ENCODE assay signal across 1 cellular context in the genomic region with DNA sequence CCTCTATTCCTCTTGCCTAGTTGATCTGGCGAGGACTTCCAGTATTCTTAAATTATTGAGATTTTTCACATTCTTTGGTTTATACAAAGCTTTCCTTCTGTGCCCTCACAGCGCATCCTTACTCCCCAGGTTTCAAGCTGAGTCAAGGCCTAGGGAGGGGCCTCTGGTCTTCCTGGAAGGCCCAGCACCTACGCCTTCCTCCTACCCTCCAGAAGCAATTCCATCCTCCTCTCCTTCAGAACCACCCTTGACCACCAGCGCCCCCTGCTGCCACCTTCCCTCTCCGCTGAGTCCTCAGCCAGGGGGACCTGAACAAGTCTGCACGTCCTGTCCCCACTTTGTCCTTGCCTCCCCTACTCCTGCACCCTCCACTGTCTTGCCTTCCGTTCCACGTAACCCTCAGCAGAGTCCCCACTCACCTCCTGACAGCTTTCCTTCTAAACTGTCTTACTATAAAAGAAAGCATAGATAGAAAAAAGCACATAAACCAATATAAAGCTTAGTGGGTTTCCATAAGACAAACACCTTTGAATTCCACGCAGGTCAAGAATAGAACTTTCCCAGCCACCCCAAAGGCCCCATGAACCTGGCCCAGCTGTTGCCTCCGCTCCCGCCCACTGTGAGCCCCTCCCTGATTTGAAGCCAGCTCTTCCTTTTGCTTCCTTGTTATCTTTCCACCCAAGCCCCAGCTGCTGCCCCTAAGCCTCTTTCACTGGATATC.
TF ChIP-seq lines count a peak whose summit lies in the region.

No MANE protein-coding gene starts in this region.

TF ChIP-seq in HEK293, 187 proteins besides CTCF, POLR2A, EP300 and RAD21 (continued from another document):
- TF ChIP-seq, protein P1, sequence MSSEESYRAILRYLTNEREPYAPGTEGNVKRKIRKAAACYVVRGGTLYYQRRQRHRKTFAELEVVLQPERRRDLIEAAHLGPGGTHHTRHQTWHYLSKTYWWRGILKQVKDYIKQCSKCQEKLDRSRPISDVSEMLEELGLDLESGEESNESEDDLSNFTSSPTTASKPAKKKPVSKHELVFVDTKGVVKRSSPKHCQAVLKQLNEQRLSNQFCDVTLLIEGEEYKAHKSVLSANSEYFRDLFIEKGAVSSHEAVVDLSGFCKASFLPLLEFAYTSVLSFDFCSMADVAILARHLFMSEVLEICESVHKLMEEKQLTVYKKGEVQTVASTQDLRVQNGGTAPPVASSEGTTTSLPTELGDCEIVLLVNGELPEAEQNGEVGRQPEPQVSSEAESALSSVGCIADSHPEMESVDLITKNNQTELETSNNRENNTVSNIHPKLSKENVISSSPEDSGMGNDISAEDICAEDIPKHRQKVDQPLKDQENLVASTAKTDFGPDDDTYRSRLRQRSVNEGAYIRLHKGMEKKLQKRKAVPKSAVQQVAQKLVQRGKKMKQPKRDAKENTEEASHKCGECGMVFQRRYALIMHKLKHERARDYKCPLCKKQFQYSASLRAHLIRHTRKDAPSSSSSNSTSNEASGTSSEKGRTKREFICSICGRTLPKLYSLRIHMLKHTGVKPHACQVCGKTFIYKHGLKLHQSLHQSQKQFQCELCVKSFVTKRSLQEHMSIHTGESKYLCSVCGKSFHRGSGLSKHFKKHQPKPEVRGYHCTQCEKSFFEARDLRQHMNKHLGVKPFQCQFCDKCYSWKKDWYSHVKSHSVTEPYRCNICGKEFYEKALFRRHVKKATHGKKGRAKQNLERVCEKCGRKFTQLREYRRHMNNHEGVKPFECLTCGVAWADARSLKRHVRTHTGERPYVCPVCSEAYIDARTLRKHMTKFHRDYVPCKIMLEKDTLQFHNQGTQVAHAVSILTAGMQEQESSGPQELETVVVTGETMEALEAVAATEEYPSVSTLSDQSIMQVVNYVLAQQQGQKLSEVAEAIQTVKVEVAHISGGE (tag by site-specific recombination; conservative IDR thresholded peaks at IDR 0.05; ENCODE audit: low read depth), result peak; percentile 24; the same call in 1 of the 2 replicates
- TF ChIP-seq, protein P2, sequence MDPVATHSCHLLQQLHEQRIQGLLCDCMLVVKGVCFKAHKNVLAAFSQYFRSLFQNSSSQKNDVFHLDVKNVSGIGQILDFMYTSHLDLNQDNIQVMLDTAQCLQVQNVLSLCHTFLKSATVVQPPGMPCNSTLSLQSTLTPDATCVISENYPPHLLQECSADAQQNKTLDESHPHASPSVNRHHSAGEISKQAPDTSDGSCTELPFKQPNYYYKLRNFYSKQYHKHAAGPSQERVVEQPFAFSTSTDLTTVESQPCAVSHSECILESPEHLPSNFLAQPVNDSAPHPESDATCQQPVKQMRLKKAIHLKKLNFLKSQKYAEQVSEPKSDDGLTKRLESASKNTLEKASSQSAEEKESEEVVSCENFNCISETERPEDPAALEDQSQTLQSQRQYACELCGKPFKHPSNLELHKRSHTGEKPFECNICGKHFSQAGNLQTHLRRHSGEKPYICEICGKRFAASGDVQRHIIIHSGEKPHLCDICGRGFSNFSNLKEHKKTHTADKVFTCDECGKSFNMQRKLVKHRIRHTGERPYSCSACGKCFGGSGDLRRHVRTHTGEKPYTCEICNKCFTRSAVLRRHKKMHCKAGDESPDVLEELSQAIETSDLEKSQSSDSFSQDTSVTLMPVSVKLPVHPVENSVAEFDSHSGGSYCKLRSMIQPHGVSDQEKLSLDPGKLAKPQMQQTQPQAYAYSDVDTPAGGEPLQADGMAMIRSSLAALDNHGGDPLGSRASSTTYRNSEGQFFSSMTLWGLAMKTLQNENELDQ (tag by site-specific recombination; IDR thresholded peaks at IDR 0.05; ENCODE audit: low read depth), result no peak
- TF ChIP-seq ZNF132 (tag by site-specific recombination; IDR thresholded peaks at IDR 0.05; ENCODE audit: borderline replicate concordance), result no peak
- no peak for TF ChIP-seq ZBTB20 (tag by site-specific recombination; IDR thresholded peaks at IDR 0.05)
- TF ChIP-seq IKZF3 (tag by site-specific recombination; IDR thresholded peaks at IDR 0.05), result 0 out of 2 replicates have a peak, but pooled peaks have one; percentile 28
- TF ChIP-seq, protein P3, sequence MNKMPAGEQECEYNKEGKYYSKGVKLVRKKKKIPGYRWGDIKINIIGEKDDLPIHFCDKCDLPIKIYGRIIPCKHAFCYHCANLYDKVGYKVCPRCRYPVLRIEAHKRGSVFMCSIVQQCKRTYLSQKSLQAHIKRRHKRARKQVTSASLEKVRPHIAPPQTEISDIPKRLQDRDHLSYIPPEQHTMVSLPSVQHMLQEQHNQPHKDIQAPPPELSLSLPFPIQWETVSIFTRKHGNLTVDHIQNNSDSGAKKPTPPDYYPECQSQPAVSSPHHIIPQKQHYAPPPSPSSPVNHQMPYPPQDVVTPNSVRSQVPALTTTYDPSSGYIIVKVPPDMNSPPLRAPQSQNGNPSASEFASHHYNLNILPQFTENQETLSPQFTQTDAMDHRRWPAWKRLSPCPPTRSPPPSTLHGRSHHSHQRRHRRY (tag by site-specific recombination; IDR thresholded peaks at IDR 0.05), result no peak
- TF ChIP-seq ZNF776 (tag by site-specific recombination; IDR thresholded peaks at IDR 0.05; ENCODE audit: borderline replicate concordance), result no peak
- TF ChIP-seq, protein P4, sequence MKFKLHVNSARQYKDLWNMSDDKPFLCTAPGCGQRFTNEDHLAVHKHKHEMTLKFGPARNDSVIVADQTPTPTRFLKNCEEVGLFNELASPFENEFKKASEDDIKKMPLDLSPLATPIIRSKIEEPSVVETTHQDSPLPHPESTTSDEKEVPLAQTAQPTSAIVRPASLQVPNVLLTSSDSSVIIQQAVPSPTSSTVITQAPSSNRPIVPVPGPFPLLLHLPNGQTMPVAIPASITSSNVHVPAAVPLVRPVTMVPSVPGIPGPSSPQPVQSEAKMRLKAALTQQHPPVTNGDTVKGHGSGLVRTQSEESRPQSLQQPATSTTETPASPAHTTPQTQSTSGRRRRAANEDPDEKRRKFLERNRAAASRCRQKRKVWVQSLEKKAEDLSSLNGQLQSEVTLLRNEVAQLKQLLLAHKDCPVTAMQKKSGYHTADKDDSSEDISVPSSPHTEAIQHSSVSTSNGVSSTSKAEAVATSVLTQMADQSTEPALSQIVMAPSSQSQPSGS (tag by site-specific recombination; IDR thresholded peaks at IDR 0.05; ENCODE audit: low read depth), result no peak
- 0 out of 2 replicates have a peak, but pooled peaks have one; percentile 39 for TF ChIP-seq ZNF2 (tag by site-specific recombination; IDR thresholded peaks at IDR 0.05)
- TF ChIP-seq ZNF548 (tag by site-specific recombination; IDR thresholded peaks at IDR 0.05), result no peak
- TF ChIP-seq, protein P5, sequence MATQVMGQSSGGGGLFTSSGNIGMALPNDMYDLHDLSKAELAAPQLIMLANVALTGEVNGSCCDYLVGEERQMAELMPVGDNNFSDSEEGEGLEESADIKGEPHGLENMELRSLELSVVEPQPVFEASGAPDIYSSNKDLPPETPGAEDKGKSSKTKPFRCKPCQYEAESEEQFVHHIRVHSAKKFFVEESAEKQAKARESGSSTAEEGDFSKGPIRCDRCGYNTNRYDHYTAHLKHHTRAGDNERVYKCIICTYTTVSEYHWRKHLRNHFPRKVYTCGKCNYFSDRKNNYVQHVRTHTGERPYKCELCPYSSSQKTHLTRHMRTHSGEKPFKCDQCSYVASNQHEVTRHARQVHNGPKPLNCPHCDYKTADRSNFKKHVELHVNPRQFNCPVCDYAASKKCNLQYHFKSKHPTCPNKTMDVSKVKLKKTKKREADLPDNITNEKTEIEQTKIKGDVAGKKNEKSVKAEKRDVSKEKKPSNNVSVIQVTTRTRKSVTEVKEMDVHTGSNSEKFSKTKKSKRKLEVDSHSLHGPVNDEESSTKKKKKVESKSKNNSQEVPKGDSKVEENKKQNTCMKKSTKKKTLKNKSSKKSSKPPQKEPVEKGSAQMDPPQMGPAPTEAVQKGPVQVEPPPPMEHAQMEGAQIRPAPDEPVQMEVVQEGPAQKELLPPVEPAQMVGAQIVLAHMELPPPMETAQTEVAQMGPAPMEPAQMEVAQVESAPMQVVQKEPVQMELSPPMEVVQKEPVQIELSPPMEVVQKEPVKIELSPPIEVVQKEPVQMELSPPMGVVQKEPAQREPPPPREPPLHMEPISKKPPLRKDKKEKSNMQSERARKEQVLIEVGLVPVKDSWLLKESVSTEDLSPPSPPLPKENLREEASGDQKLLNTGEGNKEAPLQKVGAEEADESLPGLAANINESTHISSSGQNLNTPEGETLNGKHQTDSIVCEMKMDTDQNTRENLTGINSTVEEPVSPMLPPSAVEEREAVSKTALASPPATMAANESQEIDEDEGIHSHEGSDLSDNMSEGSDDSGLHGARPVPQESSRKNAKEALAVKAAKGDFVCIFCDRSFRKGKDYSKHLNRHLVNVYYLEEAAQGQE (tag by site-specific recombination; IDR thresholded peaks at IDR 0.05), result no peak
- no peak for TF ChIP-seq ZNF830 (tag by site-specific recombination; IDR thresholded peaks at IDR 0.05; ENCODE audit: low read depth)
- no peak for TF ChIP-seq ZNF76 (tag by site-specific recombination; IDR thresholded peaks at IDR 0.05; ENCODE audit: borderline replicate concordance, low read depth)
- no peak for TF ChIP-seq ZSCAN16 (tag by site-specific recombination; IDR thresholded peaks at IDR 0.05)
- TF ChIP-seq SP2 (tag by site-specific recombination; IDR thresholded peaks at IDR 0.05), result no peak
- TF ChIP-seq, protein P6, sequence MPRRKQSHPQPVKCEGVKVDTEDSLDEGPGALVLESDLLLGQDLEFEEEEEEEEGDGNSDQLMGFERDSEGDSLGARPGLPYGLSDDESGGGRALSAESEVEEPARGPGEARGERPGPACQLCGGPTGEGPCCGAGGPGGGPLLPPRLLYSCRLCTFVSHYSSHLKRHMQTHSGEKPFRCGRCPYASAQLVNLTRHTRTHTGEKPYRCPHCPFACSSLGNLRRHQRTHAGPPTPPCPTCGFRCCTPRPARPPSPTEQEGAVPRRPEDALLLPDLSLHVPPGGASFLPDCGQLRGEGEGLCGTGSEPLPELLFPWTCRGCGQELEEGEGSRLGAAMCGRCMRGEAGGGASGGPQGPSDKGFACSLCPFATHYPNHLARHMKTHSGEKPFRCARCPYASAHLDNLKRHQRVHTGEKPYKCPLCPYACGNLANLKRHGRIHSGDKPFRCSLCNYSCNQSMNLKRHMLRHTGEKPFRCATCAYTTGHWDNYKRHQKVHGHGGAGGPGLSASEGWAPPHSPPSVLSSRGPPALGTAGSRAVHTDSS (tag by site-specific recombination; IDR thresholded peaks at IDR 0.05), result peak; percentile 51
- no peak for TF ChIP-seq ZNF112 (tag by site-specific recombination; IDR thresholded peaks at IDR 0.05)
- TF ChIP-seq ZNF16 (tag by site-specific recombination; IDR thresholded peaks at IDR 0.05; ENCODE audit: low read depth), result no peak
- no peak for TF ChIP-seq ZNF311 (tag by site-specific recombination; IDR thresholded peaks at IDR 0.05; ENCODE audit: borderline replicate concordance)
